Comparison of ENCODE assay signal across 8 cellular contexts in the genomic region with DNA sequence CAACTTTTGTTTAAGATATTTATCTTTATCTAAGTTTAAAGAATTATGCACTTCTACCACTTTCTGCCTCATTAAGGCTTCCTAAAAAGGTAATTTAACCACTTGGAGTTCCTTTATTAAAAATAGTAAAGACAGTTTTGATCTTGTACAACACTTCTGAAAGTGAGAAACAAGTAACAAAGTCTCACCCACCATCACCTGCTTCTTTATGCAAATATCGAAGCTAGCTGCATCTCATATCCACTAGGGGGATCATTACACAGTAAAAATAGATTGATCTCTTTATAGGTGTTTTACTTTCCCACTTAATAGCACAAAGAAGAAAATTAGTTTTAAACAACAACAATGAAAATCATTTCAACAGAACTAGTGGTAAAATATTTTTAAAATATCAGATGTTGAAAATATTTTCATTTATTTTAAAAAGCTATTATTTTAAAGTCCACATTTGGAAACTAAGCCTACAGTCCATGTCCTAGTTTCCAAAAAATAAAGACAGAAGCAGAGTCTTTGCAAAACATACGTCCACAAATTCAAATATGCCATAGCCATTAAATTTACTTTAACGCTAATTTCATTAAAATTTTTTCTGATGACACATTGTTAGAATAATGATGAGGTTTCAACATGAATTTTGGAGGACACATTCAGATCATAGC.
DNase-seq lines count a peak whose midpoint lies in the region; ATAC-seq and TF ChIP-seq lines count a peak whose summit lies in the region.

No MANE protein-coding gene starts in this region.

- peaks cover 2% of the 10 kb centered on the region for H3K9me3 Mint-ChIP-seq in nephron

- peak; percentile 86 for ATAC-seq in HG02610 (IDR thresholded peaks at IDR 0.05; ENCODE audit: unreplicated experiment)

- DNase-seq in NCI-H2081 (lab: John Stamatoyannopoulos, UW): peak; percentile 6 to 22
- no peak for DNase-seq in NCI-H2081 treated with DMSO at 0.1 percent for 48 hours (lab: John Stamatoyannopoulos, UW)
- DNase-seq in NCI-H128 (lab: John Stamatoyannopoulos, UW; ENCODE audit: unreplicated experiment): peak; percentile 26
- no peak for DNase-seq in brain microvascular endothelial cell
- DNase-seq in mucosa of gallbladder (ENCODE audit: low spot score): no peak
- DNase-seq in UCSD-AML1 (lab: John Stamatoyannopoulos, UW; ENCODE audit: unreplicated experiment): no peak

- H3K36me3 Mint-ChIP-seq in nephron (ENCODE audit: low read depth): no peaks in the 10 kb centered on the region

- no peak overlapping the region for H3K27ac ChIP-seq in brain microvascular endothelial cell

- H3K4me3 Mint-ChIP-seq in nephron: no peak overlapping the region

- no peaks in the 10 kb centered on the region for H3K4me1 Mint-ChIP-seq in nephron

- H3K27me3 Mint-ChIP-seq in nephron (ENCODE audit: low read depth): no peaks in the 10 kb centered on the region

- no peak overlapping the region for H3K4me3 ChIP-seq in brain microvascular endothelial cell (ENCODE audit: low read depth, low read length)

- H3K36me3 ChIP-seq in brain microvascular endothelial cell (replicated peaks): no peaks in the 10 kb centered on the region

- H3K27me3 ChIP-seq in brain microvascular endothelial cell (replicated peaks): no peaks in the 10 kb centered on the region

- no peak overlapping the region for H3K27ac Mint-ChIP-seq in nephron

- TF ChIP-seq CTCF in brain microvascular endothelial cell (IDR thresholded peaks at IDR 0.05; ENCODE audit: low read depth, low read length, missing control alignments) (peak; percentile 58), nephron (IDR thresholded peaks at IDR 0.05; ENCODE audit: unreplicated experiment in 3 of 3) (peak; percentile 57 to 69 (median 57))

- in situ Hi-C loops in brain microvascular endothelial cell (cut with HindIII; ENCODE audit: low pct_ligation_motif_present, low sequenced_read_pairs): no loop called here

Comparison
In these comparisons a context has a peak if more than half of its experiments do, and no peak if none do; other contexts are left out.
1. DNase-seq: peak in NCI-H2081 (2 of 2) and NCI-H128 (single experiment); none in NCI-H2081 treated with DMSO at 0.1 percent for 48 hours (single experiment), brain microvascular endothelial cell (single experiment), mucosa of gallbladder (single experiment) and UCSD-AML1 (single experiment).